In genomic region chr4:107719927-107720722, GRCh38 we compare ENCODE assay signal across 1 cellular context.
A peak's percentile ranks its signal among the peaks of the same experiment; 100 is the strongest.
TF ChIP-seq lines count a peak whose summit lies in the region.

Gene PAPSS1 (minus strand): TSS chr4:107720234. CDS start chr4:107720179, 55 bp downstream.

TF ChIP-seq in K562, 482 proteins besides CTCF, POLR2A, EP300 and RAD21 (continued from another document and continues in another):
- no peak for TF ChIP-seq MCM2 (IDR thresholded peaks at IDR 0.05; ENCODE audit: low read depth)
- TF ChIP-seq ARHGAP35 (IDR thresholded peaks at IDR 0.05; ENCODE audit: partially characterized antibody) = no peak
- no peak for TF ChIP-seq SMC3 (conservative IDR thresholded peaks at IDR 0.05; ENCODE audit: insufficient read depth, low read depth, low read length)
- TF ChIP-seq XRCC3 (IDR thresholded peaks at IDR 0.05) = no peak
- TF ChIP-seq, protein P1, sequence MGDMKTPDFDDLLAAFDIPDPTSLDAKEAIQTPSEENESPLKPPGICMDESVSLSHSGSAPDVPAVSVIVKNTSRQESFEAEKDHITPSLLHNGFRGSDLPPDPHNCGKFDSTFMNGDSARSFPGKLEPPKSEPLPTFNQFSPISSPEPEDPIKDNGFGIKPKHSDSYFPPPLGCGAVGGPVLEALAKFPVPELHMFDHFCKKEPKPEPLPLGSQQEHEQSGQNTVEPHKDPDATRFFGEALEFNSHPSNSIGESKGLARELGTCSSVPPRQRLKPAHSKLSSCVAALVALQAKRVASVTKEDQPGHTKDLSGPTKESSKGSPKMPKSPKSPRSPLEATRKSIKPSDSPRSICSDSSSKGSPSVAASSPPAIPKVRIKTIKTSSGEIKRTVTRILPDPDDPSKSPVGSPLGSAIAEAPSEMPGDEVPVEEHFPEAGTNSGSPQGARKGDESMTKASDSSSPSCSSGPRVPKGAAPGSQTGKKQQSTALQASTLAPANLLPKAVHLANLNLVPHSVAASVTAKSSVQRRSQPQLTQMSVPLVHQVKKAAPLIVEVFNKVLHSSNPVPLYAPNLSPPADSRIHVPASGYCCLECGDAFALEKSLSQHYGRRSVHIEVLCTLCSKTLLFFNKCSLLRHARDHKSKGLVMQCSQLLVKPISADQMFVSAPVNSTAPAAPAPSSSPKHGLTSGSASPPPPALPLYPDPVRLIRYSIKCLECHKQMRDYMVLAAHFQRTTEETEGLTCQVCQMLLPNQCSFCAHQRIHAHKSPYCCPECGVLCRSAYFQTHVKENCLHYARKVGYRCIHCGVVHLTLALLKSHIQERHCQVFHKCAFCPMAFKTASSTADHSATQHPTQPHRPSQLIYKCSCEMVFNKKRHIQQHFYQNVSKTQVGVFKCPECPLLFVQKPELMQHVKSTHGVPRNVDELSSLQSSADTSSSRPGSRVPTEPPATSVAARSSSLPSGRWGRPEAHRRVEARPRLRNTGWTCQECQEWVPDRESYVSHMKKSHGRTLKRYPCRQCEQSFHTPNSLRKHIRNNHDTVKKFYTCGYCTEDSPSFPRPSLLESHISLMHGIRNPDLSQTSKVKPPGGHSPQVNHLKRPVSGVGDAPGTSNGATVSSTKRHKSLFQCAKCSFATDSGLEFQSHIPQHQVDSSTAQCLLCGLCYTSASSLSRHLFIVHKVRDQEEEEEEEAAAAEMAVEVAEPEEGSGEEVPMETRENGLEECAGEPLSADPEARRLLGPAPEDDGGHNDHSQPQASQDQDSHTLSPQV (IDR thresholded peaks at IDR 0.05) = no peak
- TF ChIP-seq, protein P2, sequence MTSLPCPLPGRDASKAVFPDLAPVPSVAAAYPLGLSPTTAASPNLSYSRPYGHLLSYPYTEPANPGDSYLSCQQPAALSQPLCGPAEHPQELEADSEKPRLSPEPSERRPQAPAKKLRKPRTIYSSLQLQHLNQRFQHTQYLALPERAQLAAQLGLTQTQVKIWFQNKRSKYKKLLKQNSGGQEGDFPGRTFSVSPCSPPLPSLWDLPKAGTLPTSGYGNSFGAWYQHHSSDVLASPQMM (CRISPR knock-in tag; IDR thresholded peaks at IDR 0.05) = no peak
- TF ChIP-seq TCFL5 (CRISPR knock-in tag; conservative IDR thresholded peaks at IDR 0.05) = no peak
- TF ChIP-seq, protein P3, sequence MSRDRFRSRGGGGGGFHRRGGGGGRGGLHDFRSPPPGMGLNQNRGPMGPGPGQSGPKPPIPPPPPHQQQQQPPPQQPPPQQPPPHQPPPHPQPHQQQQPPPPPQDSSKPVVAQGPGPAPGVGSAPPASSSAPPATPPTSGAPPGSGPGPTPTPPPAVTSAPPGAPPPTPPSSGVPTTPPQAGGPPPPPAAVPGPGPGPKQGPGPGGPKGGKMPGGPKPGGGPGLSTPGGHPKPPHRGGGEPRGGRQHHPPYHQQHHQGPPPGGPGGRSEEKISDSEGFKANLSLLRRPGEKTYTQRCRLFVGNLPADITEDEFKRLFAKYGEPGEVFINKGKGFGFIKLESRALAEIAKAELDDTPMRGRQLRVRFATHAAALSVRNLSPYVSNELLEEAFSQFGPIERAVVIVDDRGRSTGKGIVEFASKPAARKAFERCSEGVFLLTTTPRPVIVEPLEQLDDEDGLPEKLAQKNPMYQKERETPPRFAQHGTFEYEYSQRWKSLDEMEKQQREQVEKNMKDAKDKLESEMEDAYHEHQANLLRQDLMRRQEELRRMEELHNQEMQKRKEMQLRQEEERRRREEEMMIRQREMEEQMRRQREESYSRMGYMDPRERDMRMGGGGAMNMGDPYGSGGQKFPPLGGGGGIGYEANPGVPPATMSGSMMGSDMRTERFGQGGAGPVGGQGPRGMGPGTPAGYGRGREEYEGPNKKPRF (IDR thresholded peaks at IDR 0.05; ENCODE audit: low read depth, low read length) = no peak
- TF ChIP-seq ATF7 (IDR thresholded peaks at IDR 0.05) = peak; percentile 65
- TF ChIP-seq, protein P4, sequence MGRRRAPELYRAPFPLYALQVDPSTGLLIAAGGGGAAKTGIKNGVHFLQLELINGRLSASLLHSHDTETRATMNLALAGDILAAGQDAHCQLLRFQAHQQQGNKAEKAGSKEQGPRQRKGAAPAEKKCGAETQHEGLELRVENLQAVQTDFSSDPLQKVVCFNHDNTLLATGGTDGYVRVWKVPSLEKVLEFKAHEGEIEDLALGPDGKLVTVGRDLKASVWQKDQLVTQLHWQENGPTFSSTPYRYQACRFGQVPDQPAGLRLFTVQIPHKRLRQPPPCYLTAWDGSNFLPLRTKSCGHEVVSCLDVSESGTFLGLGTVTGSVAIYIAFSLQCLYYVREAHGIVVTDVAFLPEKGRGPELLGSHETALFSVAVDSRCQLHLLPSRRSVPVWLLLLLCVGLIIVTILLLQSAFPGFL (CRISPR knock-in tag; IDR thresholded peaks at IDR 0.05) = no peak
- peak; percentile 63 for TF ChIP-seq EGR1 (conservative IDR thresholded peaks at IDR 0.05)
- no peak for TF ChIP-seq FOS (IDR thresholded peaks at IDR 0.05; ENCODE audit: extremely low read depth, insufficient read length)
- no peak for TF ChIP-seq SAFB (IDR thresholded peaks at IDR 0.05; ENCODE audit: borderline replicate concordance, low read depth, low read length)
- no peak for TF ChIP-seq PTRF (tag; IDR thresholded peaks at IDR 0.05)
- TF ChIP-seq ZNF830 (CRISPR knock-in tag; IDR thresholded peaks at IDR 0.05) = no peak
- TF ChIP-seq KAT7 (CRISPR knock-in tag; IDR thresholded peaks at IDR 0.05; ENCODE audit: borderline replicate concordance) = no peak
- no peak for TF ChIP-seq PURB (CRISPR knock-in tag; IDR thresholded peaks at IDR 0.05; ENCODE audit: low read depth)
- TF ChIP-seq, protein P5, sequence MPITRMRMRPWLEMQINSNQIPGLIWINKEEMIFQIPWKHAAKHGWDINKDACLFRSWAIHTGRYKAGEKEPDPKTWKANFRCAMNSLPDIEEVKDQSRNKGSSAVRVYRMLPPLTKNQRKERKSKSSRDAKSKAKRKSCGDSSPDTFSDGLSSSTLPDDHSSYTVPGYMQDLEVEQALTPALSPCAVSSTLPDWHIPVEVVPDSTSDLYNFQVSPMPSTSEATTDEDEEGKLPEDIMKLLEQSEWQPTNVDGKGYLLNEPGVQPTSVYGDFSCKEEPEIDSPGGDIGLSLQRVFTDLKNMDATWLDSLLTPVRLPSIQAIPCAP (CRISPR knock-in tag; IDR thresholded peaks at IDR 0.05; ENCODE audit: borderline replicate concordance) = no peak
- no peak for TF ChIP-seq ZHX1 (conservative IDR thresholded peaks at IDR 0.05; ENCODE audit: low read length)
- TF ChIP-seq RBFOX2 (IDR thresholded peaks at IDR 0.05; ENCODE audit: low read depth, low read length) = peak; percentile 86
- TF ChIP-seq POLR2AphosphoS2 (IDR thresholded peaks at IDR 0.05; ENCODE audit: low read length) = no peak
- TF ChIP-seq ZNF239 (CRISPR knock-in tag; IDR thresholded peaks at IDR 0.05) = peak; percentile 34; the same call in 1 of the 2 replicates
- TF ChIP-seq PHF20 (IDR thresholded peaks at IDR 0.05; ENCODE audit: partially characterized antibody) = no peak
- TF ChIP-seq FOXA3 (CRISPR knock-in tag; conservative IDR thresholded peaks at IDR 0.05 in 1 of 2, IDR thresholded peaks at IDR 0.05 in 1 of 2) = no peak
- TF ChIP-seq TSHZ1 (CRISPR knock-in tag; IDR thresholded peaks at IDR 0.05) = no peak
- TF ChIP-seq TRIM28 (IDR thresholded peaks at IDR 0.05) = no peak
- no peak for TF ChIP-seq ZNF274 (IDR thresholded peaks at IDR 0.05; ENCODE audit: borderline replicate concordance, low read depth, low read length)
- peak; percentile 94 for TF ChIP-seq NR2C1 (IDR thresholded peaks at IDR 0.05)
- peak; percentile 91 for TF ChIP-seq NR2C1 (tag; IDR thresholded peaks at IDR 0.05)
- TF ChIP-seq BRF1 (IDR thresholded peaks at IDR 0.05; ENCODE audit: borderline replicate concordance, extremely low read depth, insufficient read length) = no peak
- TF ChIP-seq MEIS2 (IDR thresholded peaks at IDR 0.05; ENCODE audit: partially characterized antibody) = peak; percentile 94
- TF ChIP-seq, protein P6, sequence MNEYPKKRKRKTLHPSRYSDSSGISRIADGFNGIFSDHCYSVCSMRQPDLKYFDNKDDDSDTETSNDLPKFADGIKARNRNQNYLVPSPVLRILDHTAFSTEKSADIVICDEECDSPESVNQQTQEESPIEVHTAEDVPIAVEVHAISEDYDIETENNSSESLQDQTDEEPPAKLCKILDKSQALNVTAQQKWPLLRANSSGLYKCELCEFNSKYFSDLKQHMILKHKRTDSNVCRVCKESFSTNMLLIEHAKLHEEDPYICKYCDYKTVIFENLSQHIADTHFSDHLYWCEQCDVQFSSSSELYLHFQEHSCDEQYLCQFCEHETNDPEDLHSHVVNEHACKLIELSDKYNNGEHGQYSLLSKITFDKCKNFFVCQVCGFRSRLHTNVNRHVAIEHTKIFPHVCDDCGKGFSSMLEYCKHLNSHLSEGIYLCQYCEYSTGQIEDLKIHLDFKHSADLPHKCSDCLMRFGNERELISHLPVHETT (CRISPR knock-in tag; conservative IDR thresholded peaks at IDR 0.05 in 1 of 2, IDR thresholded peaks at IDR 0.05 in 1 of 2) = peak in 1 of 2 experiments; percentile 88; a peak in 2 of 4 replicates
- TF ChIP-seq, protein P7, sequence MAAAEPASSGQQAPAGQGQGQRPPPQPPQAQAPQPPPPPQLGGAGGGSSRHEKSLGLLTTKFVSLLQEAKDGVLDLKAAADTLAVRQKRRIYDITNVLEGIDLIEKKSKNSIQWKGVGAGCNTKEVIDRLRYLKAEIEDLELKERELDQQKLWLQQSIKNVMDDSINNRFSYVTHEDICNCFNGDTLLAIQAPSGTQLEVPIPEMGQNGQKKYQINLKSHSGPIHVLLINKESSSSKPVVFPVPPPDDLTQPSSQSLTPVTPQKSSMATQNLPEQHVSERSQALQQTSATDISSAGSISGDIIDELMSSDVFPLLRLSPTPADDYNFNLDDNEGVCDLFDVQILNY (CRISPR knock-in tag; IDR thresholded peaks at IDR 0.05) = 0 out of 2 replicates have a peak, but pooled peaks have one; percentile 19
- TF ChIP-seq RFX1 (IDR thresholded peaks at IDR 0.05) = no peak
- no peak for TF ChIP-seq SOX6 (IDR thresholded peaks at IDR 0.05)
- TF ChIP-seq SIN3B (IDR thresholded peaks at IDR 0.05; ENCODE audit: low read depth) = no peak
- 0 out of 2 replicates have a peak, but pooled peaks have one; percentile 15 for TF ChIP-seq RNF2 (IDR thresholded peaks at IDR 0.05)
- TF ChIP-seq MECOM (CRISPR knock-in tag; IDR thresholded peaks at IDR 0.05) = no peak
- peak; percentile 88 for TF ChIP-seq MYC (IDR thresholded peaks at IDR 0.05; ENCODE audit: low read depth, low read length)
- TF ChIP-seq MYC (CRISPR knock-in tag; IDR thresholded peaks at IDR 0.05; ENCODE audit: borderline replicate concordance, low read depth) = 0 out of 2 replicates have a peak, but pooled peaks have one; percentile 5
- peak in 2 of 3 experiments; percentile 73 to 93; a peak in 4 of 6 replicates for TF ChIP-seq ZBTB11 (CRISPR knock-in tag; IDR thresholded peaks at IDR 0.05)
- TF ChIP-seq ZKSCAN8 (CRISPR knock-in tag; IDR thresholded peaks at IDR 0.05) = no peak
